Comparison of ENCODE assay signal across 23 cellular contexts in genomic region chr7:157542669-157543021, GRCh38.
"Had no signal": no experiment of that assay in that cellular context is flagged by ENCODE, and none has a peak within 500 bp of the region (broad histone marks: within the 10 kb centered on the region; RNA-seq: fewer than 3 reads in every experiment).

No MANE protein-coding gene starts in this region.

- H3K9me3 ChIP-seq: esophagus squamous epithelium, gastrocnemius medialis, spleen, thoracic aorta, vagina had no signal

- H3K4me1 Mint-ChIP-seq: activated CD4-positive, alpha-beta memory T cell treated with anti-CD3 and anti-CD28 coated beads, Interleukin-2, amount 10 ng/mL, durations not matched to agents 7 days and 5 days; activated naive CD8-positive, alpha-beta T cell treated with anti-CD3 and anti-CD28 coated beads, Interleukin-2, amount 10 ng/mL, durations not matched to agents 7 days and 5 days; mesothelial cell of epicardium; nephron had no signal

- H3K36me3 ChIP-seq: esophagus squamous epithelium, gastrocnemius medialis, thoracic aorta, vagina had no signal

- H3K27ac ChIP-seq: coronary artery, esophagus squamous epithelium, gastrocnemius medialis, spleen, thoracic aorta, vagina had no signal

- H3K27ac Mint-ChIP-seq: activated CD4-positive, alpha-beta memory T cell treated with anti-CD3 and anti-CD28 coated beads, Interleukin-2, amount 10 ng/mL, durations not matched to agents 7 days and 5 days; activated naive CD8-positive, alpha-beta T cell treated with anti-CD3 and anti-CD28 coated beads, Interleukin-2, amount 10 ng/mL, durations not matched to agents 7 days and 5 days; mesothelial cell of epicardium; nephron; type B pancreatic cell had no signal

- FAIRE-seq: bronchial epithelial cell, islet of Langerhans had no signal

- H3K27me3 Mint-ChIP-seq: activated naive CD8-positive, alpha-beta T cell treated with anti-CD3 and anti-CD28 coated beads, Interleukin-2, amount 10 ng/mL, durations not matched to agents 7 days and 5 days; type B pancreatic cell had no signal

- H3K4me3 ChIP-seq: coronary artery, esophagus squamous epithelium, gastrocnemius medialis, spleen, thoracic aorta, vagina had no signal

- H3K9me3 Mint-ChIP-seq: activated naive CD8-positive, alpha-beta T cell treated with anti-CD3 and anti-CD28 coated beads, Interleukin-2, amount 10 ng/mL, durations not matched to agents 7 days and 5 days; mesothelial cell of epicardium; nephron; type B pancreatic cell had no signal

- DNase-seq: activated CD4-positive, alpha-beta memory T cell treated with anti-CD3 and anti-CD28 coated beads, Interleukin-2, amount 10 ng/mL, durations not matched to agents 7 days and 5 days; activated CD4-positive, alpha-beta T cell treated with anti-CD3 and anti-CD28 coated beads for 48 hours; activated CD4-positive, CD25-positive, alpha-beta regulatory T cell; activated naive CD4-positive, alpha-beta T cell treated with Interleukin-2 at 50 U/mL for 16 hours; activated naive CD8-positive, alpha-beta T cell treated with anti-CD3 and anti-CD28 coated beads, Interleukin-2, amount 10 ng/mL, durations not matched to agents 7 days and 5 days; amygdala; esophagus squamous epithelium; gastrocnemius medialis; mammary epithelial cell; occipital lobe; stimulated activated CD4-positive, alpha-beta T cell treated with anti-CD3 and anti-CD28 coated beads, Interleukin-4, amount 100 ng/mL, for 1 hour; stimulated activated naive CD4-positive, alpha-beta T cell; T1000 had no signal

- H3K4me1 ChIP-seq: esophagus squamous epithelium, gastrocnemius medialis, spleen, vagina had no signal

- H3K36me3 Mint-ChIP-seq: mesothelial cell of epicardium had no signal

- H3K4me3 Mint-ChIP-seq: activated CD4-positive, alpha-beta memory T cell treated with anti-CD3 and anti-CD28 coated beads, Interleukin-2, amount 10 ng/mL, durations not matched to agents 7 days and 5 days; activated naive CD8-positive, alpha-beta T cell treated with anti-CD3 and anti-CD28 coated beads, Interleukin-2, amount 10 ng/mL, durations not matched to agents 7 days and 5 days; mesothelial cell of epicardium; nephron; type B pancreatic cell had no signal

- H3K27me3 ChIP-seq: esophagus squamous epithelium, gastrocnemius medialis, spleen, vagina had no signal

- ATAC-seq: gastrocnemius medialis, left colon had no signal
